ENCODE assay signal across 21 cellular contexts in genomic region chr22:49768511-49768910, GRCh38. TPM values are rescaled to one million over a fixed set of nuclear protein-coding genes. Genes with fewer than 3 reads are reported as not detected.
A peak's percentile ranks its signal among the peaks of the same experiment; 100 is the strongest.
DNase-seq lines count a peak whose midpoint lies in the region; FAIRE-seq and TF ChIP-seq lines count a peak whose summit lies in the region.
"Had no signal": no experiment of that assay in that cellular context is flagged by ENCODE, and none has a peak within 500 bp of the region (broad histone marks: within the 10 kb centered on the region; RNA-seq: fewer than 3 reads in every experiment).

No MANE protein-coding gene starts in this region.

- H3K9me3 Mint-ChIP-seq in activated CD4-positive, alpha-beta memory T cell treated with anti-CD3 and anti-CD28 coated beads, Interleukin-2, amount 10 ng/mL, durations not matched to agents 7 days and 5 days: peaks cover 4% of the 10 kb centered on the region
- peaks cover 11% of the 10 kb centered on the region for H3K9me3 Mint-ChIP-seq in activated CD4-positive, alpha-beta memory T cell treated with anti-CD3 and anti-CD28 coated beads for 36 hours
- H3K9me3 Mint-ChIP-seq in HFFc6: peaks cover 10% of the 10 kb centered on the region
- peaks cover 4% of the 10 kb centered on the region for H3K9me3 Mint-ChIP-seq in T-helper 2 cell treated with Interferon-gamma antibody and Interleukin-4, amounts not matched to agents 5 μg/mL and 100 μg/mL, for 36 hours

- no peaks in the 10 kb centered on the region for H3K27me3 Mint-ChIP-seq in activated CD4-positive, alpha-beta memory T cell treated with anti-CD3 and anti-CD28 coated beads, Interleukin-2, amount 10 ng/mL, durations not matched to agents 7 days and 5 days
- no peaks in the 10 kb centered on the region for H3K27me3 Mint-ChIP-seq in activated CD4-positive, alpha-beta memory T cell treated with anti-CD3 and anti-CD28 coated beads for 36 hours
- peaks cover 6% of the 10 kb centered on the region for H3K27me3 Mint-ChIP-seq in HFFc6 (ENCODE audit: insufficient read depth)
- no peaks in the 10 kb centered on the region for H3K27me3 Mint-ChIP-seq in T-helper 2 cell treated with Interferon-gamma antibody and Interleukin-4, amounts not matched to agents 5 μg/mL and 100 μg/mL, for 36 hours (ENCODE audit: low read depth)
- H3K27me3 Mint-ChIP-seq: activated B cell treated with CpG ODN at 0.5 μM for 24 hours; natural killer cell treated with Interleukin-12 subunit alpha and Interleukin-12 subunit beta and Interleukin-15 and Interleukin-18, amount 100 ng/mL, for 72 hours had no signal

- H3K9me2 ChIP-seq in GM23248 (ENCODE audit: insufficient read depth): no peaks in the 10 kb centered on the region

- H3K36me3 ChIP-seq in kidney (ENCODE audit: control insufficient read depth in 1 of 2, insufficient read depth in 2 of 2, low read length in 2 of 2): peaks cover 0 to 8% of the 10 kb centered on the region in 2 donors
- peaks cover 6% of the 10 kb centered on the region for H3K36me3 ChIP-seq in GM23248 (ENCODE audit: low read depth)

- H3K4me1 ChIP-seq in kidney (ENCODE audit: control insufficient read depth in 1 of 2, insufficient read depth in 1 of 2, low read depth in 1 of 2, low read length in 2 of 2): no peaks in the 10 kb centered on the region
- no peaks in the 10 kb centered on the region for H3K4me1 ChIP-seq in GM23248 (ENCODE audit: insufficient read depth)

- no peak overlapping the region for H3K4me3 Mint-ChIP-seq in activated CD4-positive, alpha-beta memory T cell treated with anti-CD3 and anti-CD28 coated beads, Interleukin-2, amount 10 ng/mL, durations not matched to agents 7 days and 5 days
- H3K4me3 Mint-ChIP-seq in activated CD4-positive, alpha-beta memory T cell treated with anti-CD3 and anti-CD28 coated beads for 36 hours: no peak overlapping the region
- no peak overlapping the region for H3K4me3 Mint-ChIP-seq in HFFc6
- no peak overlapping the region for H3K4me3 Mint-ChIP-seq in T-helper 2 cell treated with Interferon-gamma antibody and Interleukin-4, amounts not matched to agents 5 μg/mL and 100 μg/mL, for 36 hours
- H3K4me3 Mint-ChIP-seq: activated B cell treated with CpG ODN at 0.5 μM for 24 hours; natural killer cell treated with Interleukin-12 subunit alpha and Interleukin-12 subunit beta and Interleukin-15 and Interleukin-18, amount 100 ng/mL, for 72 hours had no signal

- no peaks in the 10 kb centered on the region for H4K20me1 ChIP-seq in GM23248 (ENCODE audit: insufficient read depth)

- 67 to 86% methylated on average over 10 of the region's 10 CpGs for WGBS in GM23248 (ENCODE audit: low coverage in 1 of 2, low lambda C conversion rate in 2 of 2, missing lambda C conversion rate in 2 of 2), 2 experiments

- no peak for DNase-seq in activated CD4-positive, alpha-beta memory T cell treated with anti-CD3 and anti-CD28 coated beads, Interleukin-2, amount 10 ng/mL, durations not matched to agents 7 days and 5 days
- no peak for DNase-seq in activated CD4-positive, alpha-beta memory T cell treated with anti-CD3 and anti-CD28 coated beads for 36 hours
- no peak for DNase-seq in HFFc6
- DNase-seq in kidney: peak; percentile 66
- DNase-seq in posterior vena cava (ENCODE audit: low spot score): peak; percentile 59
- DNase-seq in T-helper 2 cell treated with Interferon-gamma antibody and Interleukin-4, amounts not matched to agents 5 μg/mL and 100 μg/mL, for 36 hours (ENCODE audit: low spot score): no peak
- DNase-seq in GM19240 (ENCODE audit: insufficient read length, low spot score): no peak
- no peak for DNase-seq in GM23248
- DNase-seq: 8988T; activated B cell treated with CpG ODN at 0.5 μM for 24 hours; NCI-H1048; NCI-H2029; NCI-H345; stimulated activated CD4-positive, alpha-beta T cell treated with anti-CD3 and anti-CD28 coated beads, Interleukin-12 subunit alpha, Interleukin-12 subunit beta, amount 100 ng/mL, for 4 hours had no signal

- H3K27me3 ChIP-seq in GM23248 (replicated peaks; ENCODE audit: insufficient read depth): no peaks in the 10 kb centered on the region
- H3K27me3 ChIP-seq: dorsolateral prefrontal cortex, hepatocyte, upper lobe of left lung had no signal

- H3K9ac ChIP-seq in kidney (ENCODE audit: low read length in 2 of 2): no peak overlapping the region
- H3K9ac ChIP-seq in GM23248: no peak overlapping the region

- in situ Hi-C loops in GM23248 (cut with MboI): no loop called here

- no peak overlapping the region for H3K4me2 ChIP-seq in GM23248 (ENCODE audit: unreplicated experiment)
- H3K4me2 ChIP-seq: hepatocyte had no signal

- H3K4me3 ChIP-seq in kidney (ENCODE audit: low read length in 2 of 2) (no peak overlapping the region), GM23248 (no peak overlapping the region)
- H3K4me3 ChIP-seq: dorsolateral prefrontal cortex, hepatocyte, SK-N-MC, upper lobe of left lung had no signal

- peaks cover 4% of the 10 kb centered on the region for H3K36me3 Mint-ChIP-seq in activated CD4-positive, alpha-beta memory T cell treated with anti-CD3 and anti-CD28 coated beads, Interleukin-2, amount 10 ng/mL, durations not matched to agents 7 days and 5 days (ENCODE audit: low read depth)
- peaks cover 6% of the 10 kb centered on the region for H3K36me3 Mint-ChIP-seq in activated CD4-positive, alpha-beta memory T cell treated with anti-CD3 and anti-CD28 coated beads for 36 hours
- 0 out of 2 replicates have a peak, but pooled peaks cover 6% of the 10 kb centered on the region for H3K36me3 Mint-ChIP-seq in HFFc6 (ENCODE audit: low read depth)
- peaks cover 13% of the 10 kb centered on the region for H3K36me3 Mint-ChIP-seq in T-helper 2 cell treated with Interferon-gamma antibody and Interleukin-4, amounts not matched to agents 5 μg/mL and 100 μg/mL, for 36 hours (ENCODE audit: low read depth)

- H3K27ac ChIP-seq in kidney (ENCODE audit: low read depth in 2 of 2, low read length in 2 of 2): no peak overlapping the region
- H3K27ac ChIP-seq in GM23248: no peak overlapping the region
- H3K27ac ChIP-seq: hepatocyte, SK-N-MC had no signal

- H3K79me2 ChIP-seq in GM23248 (ENCODE audit: insufficient read depth): no peaks in the 10 kb centered on the region
- H3K79me2 ChIP-seq: hepatocyte had no signal

- H3F3A ChIP-seq in GM23248 (ENCODE audit: insufficient read depth): peaks cover 5% of the 10 kb centered on the region; the same call in 1 of the 2 replicates

- no peak overlapping the region for H2AFZ ChIP-seq in GM23248
- H2AFZ ChIP-seq: hepatocyte had no signal

- peak overlapping the region; percentile 41 for H3K27ac Mint-ChIP-seq in activated CD4-positive, alpha-beta memory T cell treated with anti-CD3 and anti-CD28 coated beads, Interleukin-2, amount 10 ng/mL, durations not matched to agents 7 days and 5 days
- no peak overlapping the region for H3K27ac Mint-ChIP-seq in activated CD4-positive, alpha-beta memory T cell treated with anti-CD3 and anti-CD28 coated beads for 36 hours
- no peak overlapping the region for H3K27ac Mint-ChIP-seq in HFFc6
- no peak overlapping the region for H3K27ac Mint-ChIP-seq in T-helper 2 cell treated with Interferon-gamma antibody and Interleukin-4, amounts not matched to agents 5 μg/mL and 100 μg/mL, for 36 hours
- H3K27ac Mint-ChIP-seq: activated B cell treated with CpG ODN at 0.5 μM for 24 hours; natural killer cell treated with Interleukin-12 subunit alpha and Interleukin-12 subunit beta and Interleukin-15 and Interleukin-18, amount 100 ng/mL, for 72 hours had no signal

- POLR2A ChIA-PET in activated CD4-positive, alpha-beta memory T cell treated with anti-CD3 and anti-CD28 coated beads, Interleukin-2, amount 10 ng/mL, durations not matched to agents 7 days and 5 days (lab: Charles Lee): interaction anchor here (1.1 to 1.9 kb wide), 4 partner anchors 58 to 149 kb away, joined by 3 to 7 read pairs (median 5); partner anchors contain the start of genes ALG12 and CRELD2
- POLR2A ChIA-PET in activated CD4-positive, alpha-beta memory T cell treated with anti-CD3 and anti-CD28 coated beads for 36 hours (lab: Charles Lee): interaction anchor here (1.1 to 1.6 kb wide), 2 partner anchors 151 to 262 kb away, joined by 3 to 4 read pairs; no protein-coding TSS in a partner anchor

- CTCF ChIA-PET in activated CD4-positive, alpha-beta memory T cell treated with anti-CD3 and anti-CD28 coated beads, Interleukin-2, amount 10 ng/mL, durations not matched to agents 7 days and 5 days (lab: Charles Lee): interaction anchor here (1.1 to 3.6 kb wide), 6 partner anchors 91 to 375 kb away, joined by 3 to 39 read pairs (median 3); no protein-coding TSS in a partner anchor
- CTCF ChIA-PET in activated CD4-positive, alpha-beta memory T cell treated with anti-CD3 and anti-CD28 coated beads for 36 hours (lab: Charles Lee): interaction anchor here (1.0 to 4.0 kb wide), 9 partner anchors 21 to 359 kb away, joined by 3 to 35 read pairs (median 5); no protein-coding TSS in a partner anchor

- FAIRE-seq in kidney (lab: Jason Lieb, UNC): no peak
- FAIRE-seq: GM18507, keratinocyte had no signal

- intact Hi-C loops in activated CD4-positive, alpha-beta memory T cell treated with anti-CD3 and anti-CD28 coated beads for 36 hours (cut with micrococcal nuclease): loop anchor here (5.0 kb wide), 1 partner anchor 439 kb away; no protein-coding TSS in a partner anchor
- intact Hi-C loops in kidney (cut with DNase I): no loop called here
- intact Hi-C loops in posterior vena cava (cut with DNase I): no loop called here

- peaks cover 9% of the 10 kb centered on the region for H3K4me1 Mint-ChIP-seq in activated CD4-positive, alpha-beta memory T cell treated with anti-CD3 and anti-CD28 coated beads, Interleukin-2, amount 10 ng/mL, durations not matched to agents 7 days and 5 days
- H3K4me1 Mint-ChIP-seq in activated CD4-positive, alpha-beta memory T cell treated with anti-CD3 and anti-CD28 coated beads for 36 hours (ENCODE audit: low read depth): peaks cover 9% of the 10 kb centered on the region
- peaks cover 7% of the 10 kb centered on the region; the same call in 1 of the 2 replicates for H3K4me1 Mint-ChIP-seq in HFFc6 (ENCODE audit: low read depth)
- peaks cover 13% of the 10 kb centered on the region for H3K4me1 Mint-ChIP-seq in T-helper 2 cell treated with Interferon-gamma antibody and Interleukin-4, amounts not matched to agents 5 μg/mL and 100 μg/mL, for 36 hours (ENCODE audit: low read depth)

- TF ChIP-seq CTCF in HFFc6 (IDR thresholded peaks at IDR 0.05) (peak; percentile 14; the same call in 1 of the 2 replicates), kidney (IDR thresholded peaks at IDR 0.05; ENCODE audit: borderline replicate concordance, extremely low read depth, insufficient read depth) (no peak)

- H3K9me3 ChIP-seq in kidney (ENCODE audit: control insufficient read depth in 1 of 2, low read length in 2 of 2) (peaks cover 0 to 6% of the 10 kb centered on the region in 2 donors), GM23248 (ENCODE audit: low read depth) (no peaks in the 10 kb centered on the region)

RNA-seq across cellular contexts. Expression of gene BRD1, which starts 59.2 kb away (rescaled TPM):
- total RNA-seq in activated CD4-positive, alpha-beta memory T cell treated with anti-CD3 and anti-CD28 coated beads, Interleukin-2, amount 10 ng/mL, durations not matched to agents 7 days and 5 days: 10 to 100 TPM; 54.7 to 55.4 TPM
- 10 to 100 TPM; 27.5 to 30.2 TPM for total RNA-seq in activated CD4-positive, alpha-beta memory T cell treated with anti-CD3 and anti-CD28 coated beads for 36 hours
- 10 to 100 TPM; 17.2 to 20.8 (median 18.1) TPM for total RNA-seq in HFFc6 (2021; fragmentation: NEBNext Ultra II Directional; extraction: Animal tissue kit (Norgen Biotek cat#: 25700))
- total RNA-seq in kidney (40.5 TPM), posterior vena cava (10 to 100 TPM; 20.8 to 21.7 TPM)
- polyA plus RNA-seq in kidney (ENCODE audit: insufficient read depth, low read depth, low replicate concordance) (8.1 TPM), GM23248 (2016; fragmentation: Nextera tagmentation; extraction: Ambion mirVana) (4.4 and 4.5 TPM in 2 replicates)
- total RNA-seq in GM23248 (2014; rRNA removed; shearing (Covaris generic)): 23.1 and 24.4 TPM in 2 replicates

Comparison
In these comparisons a context has a peak if more than half of its experiments do, and no peak if none do; other contexts are left out.
1. DNase-seq: peak in kidney (single experiment) and posterior vena cava (single experiment); none in activated CD4-positive, alpha-beta memory T cell treated with anti-CD3 and anti-CD28 coated beads, Interleukin-2, amount 10 ng/mL, durations not matched to agents 7 days and 5 days (single experiment), activated CD4-positive, alpha-beta memory T cell treated with anti-CD3 and anti-CD28 coated beads for 36 hours (single experiment), HFFc6 (single experiment), T-helper 2 cell treated with Interferon-gamma antibody and Interleukin-4, amounts not matched to agents 5 μg/mL and 100 μg/mL, for 36 hours (single experiment), GM19240 (single experiment) and GM23248 (single experiment).